Comparison of ENCODE assay signal across 1 cellular context in the genomic region with DNA sequence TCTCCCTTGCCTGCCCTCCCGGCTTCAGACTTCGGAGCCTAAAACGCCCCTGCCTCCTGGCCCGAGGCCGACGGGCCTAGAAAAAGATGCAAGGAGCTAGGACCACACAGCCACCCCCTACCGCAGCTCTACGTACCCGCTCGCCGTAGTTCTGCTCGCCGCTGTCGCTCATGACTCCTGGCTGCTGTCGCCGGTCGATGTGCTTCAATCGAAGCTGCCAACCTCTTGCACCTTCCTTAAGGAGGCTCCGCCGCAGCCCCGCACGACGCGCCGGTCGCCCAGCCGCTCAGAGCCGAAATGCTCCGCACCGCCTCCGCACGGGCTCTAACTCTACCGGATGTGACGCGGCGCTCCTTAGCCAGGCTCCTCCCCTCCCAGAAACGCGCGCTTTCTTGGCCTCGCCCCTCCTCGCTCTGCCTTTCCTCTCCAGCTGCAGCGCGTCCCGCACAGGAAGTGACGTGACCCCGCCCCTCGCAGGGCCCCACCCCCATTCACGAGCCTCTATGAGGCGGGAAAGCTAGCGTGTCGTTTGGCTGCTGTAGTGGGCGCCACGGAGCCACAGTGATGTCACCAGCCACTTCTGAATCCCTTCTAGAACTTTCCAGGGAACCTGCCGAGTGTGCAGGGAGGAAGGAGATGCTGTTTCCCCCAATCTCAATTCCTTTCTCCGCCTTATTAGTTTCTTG.
TF ChIP-seq lines count a peak whose summit lies in the region.

TSS of gene TRA2B (minus strand) at position 326 of the 686 bp plus-strand sequence. CDS start at position 172, 154 bp downstream.

TF ChIP-seq in HepG2, 621 proteins besides CTCF, POLR2A, EP300 and RAD21 (continued from another document and continues in another):
- TF ChIP-seq, protein P1, sequence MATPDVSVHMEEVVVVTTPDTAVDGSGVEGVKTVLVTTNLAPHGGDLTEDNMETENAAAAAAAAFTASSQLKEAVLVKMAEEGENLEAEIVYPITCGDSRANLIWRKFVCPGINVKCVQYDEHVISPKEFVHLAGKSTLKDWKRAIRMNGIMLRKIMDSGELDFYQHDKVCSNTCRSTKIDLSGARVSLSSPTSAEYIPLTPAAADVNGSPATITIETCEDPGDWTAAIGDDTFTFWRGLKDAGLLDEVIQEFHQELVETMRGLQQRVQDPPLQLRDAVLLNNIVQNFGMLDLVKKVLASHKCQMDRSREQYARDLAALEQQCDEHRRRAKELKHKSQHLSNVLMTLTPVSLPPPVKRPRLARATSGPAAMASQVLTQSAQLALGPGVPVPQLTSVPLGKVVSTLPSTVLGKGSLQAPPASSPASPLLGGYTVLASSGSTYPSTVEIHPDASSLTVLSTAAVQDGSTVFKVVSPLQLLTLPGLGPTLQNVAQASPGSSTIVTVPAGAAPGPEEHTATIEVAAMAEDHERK (CRISPR knock-in tag; IDR thresholded peaks at IDR 0.05; ENCODE audit: low read depth): peak; percentile 33
- TF ChIP-seq ZNF703 (CRISPR knock-in tag; IDR thresholded peaks at IDR 0.05; ENCODE audit: borderline replicate concordance) (no peak), AHDC1 (CRISPR knock-in tag; IDR thresholded peaks at IDR 0.05; ENCODE audit: borderline replicate concordance) (no peak), EZH2 (conservative IDR thresholded peaks at IDR 0.05; ENCODE audit: low read depth, low read length) (no peak), NFIC (IDR thresholded peaks at IDR 0.05; ENCODE audit: low read length) (peak; percentile 17; the same call in 1 of the 2 replicates), CC2D1A (CRISPR knock-in tag; IDR thresholded peaks at IDR 0.05) (no peak), ARID2 (CRISPR knock-in tag; IDR thresholded peaks at IDR 0.05; ENCODE audit: borderline replicate concordance) (peak; percentile 59; the same call in 1 of the 2 replicates), PAX8 (CRISPR knock-in tag; IDR thresholded peaks at IDR 0.05; ENCODE audit: borderline replicate concordance) (0 out of 2 replicates have a peak, but pooled peaks have one; percentile 81), ZNF24 (IDR thresholded peaks at IDR 0.05) (no peak), NFYB (CRISPR knock-in tag; IDR thresholded peaks at IDR 0.05) (peak; percentile 66), CBX1 (IDR thresholded peaks at IDR 0.05; ENCODE audit: low read depth) (peak; percentile 74), SMAD3 (CRISPR knock-in tag; IDR thresholded peaks at IDR 0.05) (peak; percentile 82; the same call in 1 of the 2 replicates), ZNF720 (CRISPR knock-in tag; IDR thresholded peaks at IDR 0.05) (no peak), ZNF235 (CRISPR knock-in tag; IDR thresholded peaks at IDR 0.05; ENCODE audit: borderline replicate concordance) (0 out of 2 replicates have a peak, but pooled peaks have one; percentile 63), ZNF205 (CRISPR knock-in tag; IDR thresholded peaks at IDR 0.05) (no peak), IRF1 (CRISPR knock-in tag; IDR thresholded peaks at IDR 0.05; ENCODE audit: low read depth) (peak; percentile 88), NFRKB (IDR thresholded peaks at IDR 0.05) (no peak), ETV5 (CRISPR knock-in tag; IDR thresholded peaks at IDR 0.05; ENCODE audit: borderline replicate concordance) (peak; percentile 89; the same call in 1 of the 2 replicates), ZMYM4 (CRISPR knock-in tag; IDR thresholded peaks at IDR 0.05) (no peak; the same call in none of the 2 replicates), SPEN (CRISPR knock-in tag; IDR thresholded peaks at IDR 0.05; ENCODE audit: low read depth) (peak; percentile 84), ZNF607 (CRISPR knock-in tag; IDR thresholded peaks at IDR 0.05; ENCODE audit: borderline replicate concordance) (peak; percentile 87), TEAD2 (CRISPR knock-in tag; IDR thresholded peaks at IDR 0.05) (peak; percentile 52), PHF20 (CRISPR knock-in tag; IDR thresholded peaks at IDR 0.05) (peak; percentile 53; the same call in 1 of the 2 replicates), MED1 (CRISPR knock-in tag; IDR thresholded peaks at IDR 0.05) (peak; percentile 84; the same call in 1 of the 2 replicates), DPF2 (CRISPR knock-in tag; IDR thresholded peaks at IDR 0.05; ENCODE audit: borderline replicate concordance, low read depth) (no peak), BRD4 (CRISPR knock-in tag; IDR thresholded peaks at IDR 0.05) (peak; percentile 95), SATB2 (CRISPR knock-in tag; IDR thresholded peaks at IDR 0.05) (peak; percentile 84; the same call in 1 of the 2 replicates), ZNF670 (CRISPR knock-in tag; IDR thresholded peaks at IDR 0.05; ENCODE audit: borderline replicate concordance) (peak; percentile 41; the same call in 1 of the 2 replicates), ZNF879 (CRISPR knock-in tag; IDR thresholded peaks at IDR 0.05) (no peak), SP4 (CRISPR knock-in tag; IDR thresholded peaks at IDR 0.05) (peak; percentile 87), ZNF652 (CRISPR knock-in tag; IDR thresholded peaks at IDR 0.05; ENCODE audit: borderline replicate concordance, low read depth) (peak; percentile 26; the same call in 1 of the 2 replicates), ZFYVE20 (CRISPR knock-in tag; IDR thresholded peaks at IDR 0.05; ENCODE audit: borderline replicate concordance, low read depth) (peak; percentile 34; the same call in 1 of the 2 replicates), IRX3 (CRISPR knock-in tag; IDR thresholded peaks at IDR 0.05; ENCODE audit: borderline replicate concordance, low read depth) (peak; percentile 30; the same call in 1 of the 2 replicates), SRSF9 (IDR thresholded peaks at IDR 0.05; ENCODE audit: borderline replicate concordance, insufficient read depth, low read depth, low read length, poor library complexity, severe bottlenecking) (no peak), ZNF589 (CRISPR knock-in tag; conservative IDR thresholded peaks at IDR 0.05) (peak; percentile 95), ZNF121 (CRISPR knock-in tag; IDR thresholded peaks at IDR 0.05) (no peak; the same call in none of the 2 replicates), ATAD3A (CRISPR knock-in tag; IDR thresholded peaks at IDR 0.05) (no peak)
- TF ChIP-seq, protein P2, sequence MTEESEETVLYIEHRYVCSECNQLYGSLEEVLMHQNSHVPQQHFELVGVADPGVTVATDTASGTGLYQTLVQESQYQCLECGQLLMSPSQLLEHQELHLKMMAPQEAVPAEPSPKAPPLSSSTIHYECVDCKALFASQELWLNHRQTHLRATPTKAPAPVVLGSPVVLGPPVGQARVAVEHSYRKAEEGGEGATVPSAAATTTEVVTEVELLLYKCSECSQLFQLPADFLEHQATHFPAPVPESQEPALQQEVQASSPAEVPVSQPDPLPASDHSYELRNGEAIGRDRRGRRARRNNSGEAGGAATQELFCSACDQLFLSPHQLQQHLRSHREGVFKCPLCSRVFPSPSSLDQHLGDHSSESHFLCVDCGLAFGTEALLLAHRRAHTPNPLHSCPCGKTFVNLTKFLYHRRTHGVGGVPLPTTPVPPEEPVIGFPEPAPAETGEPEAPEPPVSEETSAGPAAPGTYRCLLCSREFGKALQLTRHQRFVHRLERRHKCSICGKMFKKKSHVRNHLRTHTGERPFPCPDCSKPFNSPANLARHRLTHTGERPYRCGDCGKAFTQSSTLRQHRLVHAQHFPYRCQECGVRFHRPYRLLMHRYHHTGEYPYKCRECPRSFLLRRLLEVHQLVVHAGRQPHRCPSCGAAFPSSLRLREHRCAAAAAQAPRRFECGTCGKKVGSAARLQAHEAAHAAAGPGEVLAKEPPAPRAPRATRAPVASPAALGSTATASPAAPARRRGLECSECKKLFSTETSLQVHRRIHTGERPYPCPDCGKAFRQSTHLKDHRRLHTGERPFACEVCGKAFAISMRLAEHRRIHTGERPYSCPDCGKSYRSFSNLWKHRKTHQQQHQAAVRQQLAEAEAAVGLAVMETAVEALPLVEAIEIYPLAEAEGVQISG (CRISPR knock-in tag; IDR thresholded peaks at IDR 0.05): peak; percentile 84
- TF ChIP-seq, protein P3, sequence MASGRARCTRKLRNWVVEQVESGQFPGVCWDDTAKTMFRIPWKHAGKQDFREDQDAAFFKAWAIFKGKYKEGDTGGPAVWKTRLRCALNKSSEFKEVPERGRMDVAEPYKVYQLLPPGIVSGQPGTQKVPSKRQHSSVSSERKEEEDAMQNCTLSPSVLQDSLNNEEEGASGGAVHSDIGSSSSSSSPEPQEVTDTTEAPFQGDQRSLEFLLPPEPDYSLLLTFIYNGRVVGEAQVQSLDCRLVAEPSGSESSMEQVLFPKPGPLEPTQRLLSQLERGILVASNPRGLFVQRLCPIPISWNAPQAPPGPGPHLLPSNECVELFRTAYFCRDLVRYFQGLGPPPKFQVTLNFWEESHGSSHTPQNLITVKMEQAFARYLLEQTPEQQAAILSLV (CRISPR knock-in tag; IDR thresholded peaks at IDR 0.05; ENCODE audit: borderline replicate concordance): peak; percentile 89
- TF ChIP-seq, protein P4, sequence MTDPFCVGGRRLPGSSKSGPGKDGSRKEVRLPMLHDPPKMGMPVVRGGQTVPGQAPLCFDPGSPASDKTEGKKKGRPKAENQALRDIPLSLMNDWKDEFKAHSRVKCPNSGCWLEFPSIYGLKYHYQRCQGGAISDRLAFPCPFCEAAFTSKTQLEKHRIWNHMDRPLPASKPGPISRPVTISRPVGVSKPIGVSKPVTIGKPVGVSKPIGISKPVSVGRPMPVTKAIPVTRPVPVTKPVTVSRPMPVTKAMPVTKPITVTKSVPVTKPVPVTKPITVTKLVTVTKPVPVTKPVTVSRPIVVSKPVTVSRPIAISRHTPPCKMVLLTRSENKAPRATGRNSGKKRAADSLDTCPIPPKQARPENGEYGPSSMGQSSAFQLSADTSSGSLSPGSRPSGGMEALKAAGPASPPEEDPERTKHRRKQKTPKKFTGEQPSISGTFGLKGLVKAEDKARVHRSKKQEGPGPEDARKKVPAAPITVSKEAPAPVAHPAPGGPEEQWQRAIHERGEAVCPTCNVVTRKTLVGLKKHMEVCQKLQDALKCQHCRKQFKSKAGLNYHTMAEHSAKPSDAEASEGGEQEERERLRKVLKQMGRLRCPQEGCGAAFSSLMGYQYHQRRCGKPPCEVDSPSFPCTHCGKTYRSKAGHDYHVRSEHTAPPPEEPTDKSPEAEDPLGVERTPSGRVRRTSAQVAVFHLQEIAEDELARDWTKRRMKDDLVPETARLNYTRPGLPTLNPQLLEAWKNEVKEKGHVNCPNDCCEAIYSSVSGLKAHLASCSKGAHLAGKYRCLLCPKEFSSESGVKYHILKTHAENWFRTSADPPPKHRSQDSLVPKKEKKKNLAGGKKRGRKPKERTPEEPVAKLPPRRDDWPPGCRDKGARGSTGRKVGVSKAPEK (CRISPR knock-in tag; IDR thresholded peaks at IDR 0.05; ENCODE audit: borderline replicate concordance): no peak
- TF ChIP-seq, protein P5, sequence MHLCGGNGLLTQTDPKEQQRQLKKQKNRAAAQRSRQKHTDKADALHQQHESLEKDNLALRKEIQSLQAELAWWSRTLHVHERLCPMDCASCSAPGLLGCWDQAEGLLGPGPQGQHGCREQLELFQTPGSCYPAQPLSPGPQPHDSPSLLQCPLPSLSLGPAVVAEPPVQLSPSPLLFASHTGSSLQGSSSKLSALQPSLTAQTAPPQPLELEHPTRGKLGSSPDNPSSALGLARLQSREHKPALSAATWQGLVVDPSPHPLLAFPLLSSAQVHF (CRISPR knock-in tag; IDR thresholded peaks at IDR 0.05): peak; percentile 80
- TF ChIP-seq, protein P6, sequence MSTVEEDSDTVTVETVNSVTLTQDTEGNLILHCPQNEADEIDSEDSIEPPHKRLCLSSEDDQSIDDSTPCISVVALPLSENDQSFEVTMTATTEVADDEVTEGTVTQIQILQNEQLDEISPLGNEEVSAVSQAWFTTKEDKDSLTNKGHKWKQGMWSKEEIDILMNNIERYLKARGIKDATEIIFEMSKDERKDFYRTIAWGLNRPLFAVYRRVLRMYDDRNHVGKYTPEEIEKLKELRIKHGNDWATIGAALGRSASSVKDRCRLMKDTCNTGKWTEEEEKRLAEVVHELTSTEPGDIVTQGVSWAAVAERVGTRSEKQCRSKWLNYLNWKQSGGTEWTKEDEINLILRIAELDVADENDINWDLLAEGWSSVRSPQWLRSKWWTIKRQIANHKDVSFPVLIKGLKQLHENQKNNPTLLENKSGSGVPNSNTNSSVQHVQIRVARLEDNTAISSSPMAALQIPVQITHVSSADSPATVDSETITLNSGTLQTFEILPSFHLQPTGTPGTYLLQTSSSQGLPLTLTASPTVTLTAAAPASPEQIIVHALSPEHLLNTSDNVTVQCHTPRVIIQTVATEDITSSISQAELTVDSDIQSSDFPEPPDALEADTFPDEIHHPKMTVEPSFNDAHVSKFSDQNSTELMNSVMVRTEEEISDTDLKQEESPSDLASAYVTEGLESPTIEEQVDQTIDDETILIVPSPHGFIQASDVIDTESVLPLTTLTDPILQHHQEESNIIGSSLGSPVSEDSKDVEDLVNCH (CRISPR knock-in tag; IDR thresholded peaks at IDR 0.05): no peak
